ENCODE assay signal across 9 cellular contexts in the genomic region with DNA sequence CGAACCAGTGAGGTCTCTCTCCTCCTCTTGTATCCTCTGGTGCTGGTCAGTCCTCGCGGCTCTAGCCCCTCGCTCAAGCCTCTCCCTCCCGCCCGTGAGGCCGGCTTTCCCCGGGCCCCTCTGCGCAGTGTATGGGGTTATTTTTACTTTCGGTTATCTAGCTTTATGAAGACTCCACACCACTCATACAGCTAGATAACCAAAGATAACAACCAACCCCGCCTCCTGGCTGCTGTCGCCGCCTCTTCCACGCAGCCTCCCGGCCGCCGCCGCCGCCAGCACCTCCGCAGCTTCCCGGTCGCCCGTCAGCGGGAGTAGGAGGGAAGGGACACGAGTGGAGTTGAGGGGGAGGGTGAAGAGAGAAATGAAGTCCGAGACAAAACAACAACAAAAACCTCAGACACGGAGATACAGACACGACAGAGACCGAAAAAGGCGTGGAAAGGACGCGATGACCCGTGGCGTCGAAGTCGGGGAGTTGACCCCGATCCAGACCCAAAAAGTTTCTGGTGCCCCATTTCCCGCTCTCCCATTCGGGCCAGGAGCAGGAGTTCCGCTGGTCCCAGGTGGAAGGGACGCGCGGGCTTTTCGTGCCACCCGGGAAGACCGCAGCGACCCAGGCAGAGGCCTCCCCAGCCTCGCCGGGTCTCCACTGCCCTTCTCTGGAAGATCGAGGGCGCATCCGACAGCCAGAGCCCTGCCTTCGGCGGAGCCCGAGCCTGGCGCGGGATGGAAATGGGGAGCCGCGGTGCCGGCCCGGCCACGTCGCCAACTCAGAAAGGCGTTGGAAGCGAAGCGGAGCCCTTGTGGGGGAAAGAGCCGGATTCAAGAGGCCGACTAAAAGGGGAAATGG. TPM values are rescaled to one million over a fixed set of nuclear protein-coding genes. Genes with fewer than 3 reads are reported as not detected.
DNase-seq lines count a peak whose midpoint lies in the region; TF ChIP-seq lines count a peak whose summit lies in the region.
"Had no signal": no experiment of that assay in that cellular context is flagged by ENCODE, and none has a peak within 500 bp of the region (broad histone marks: within the 10 kb centered on the region; RNA-seq: fewer than 3 reads in every experiment).

No MANE protein-coding gene starts in this region.

- H3K9me3 ChIP-seq in esophagus squamous epithelium (no peaks in the 10 kb centered on the region), SJCRH30 (replicated peaks) (no peaks in the 10 kb centered on the region)

- intact Hi-C loops in esophagus squamous epithelium (cut with DNase I), result no loop called here

- H3K9me3 Mint-ChIP-seq in activated CD4-positive, alpha-beta T cell treated with anti-CD3 and anti-CD28 coated beads, Interleukin-2, amount 10 ng/mL, durations not matched to agents 7 days and 5 days, result no peaks in the 10 kb centered on the region

- H3K4me3 ChIP-seq in esophagus squamous epithelium, result peak overlapping the region in 3 of 4 donors; percentile 23 to 53 (median 36)
- H3K4me3 ChIP-seq in SJCRH30, result no peak overlapping the region

- H3K27me3 ChIP-seq in esophagus squamous epithelium, result peaks cover 19 to 100% (median 25%) of the 10 kb centered on the region in 4 donors
- H3K27me3 ChIP-seq in SJCRH30, result peaks cover 28% of the 10 kb centered on the region; the same call in 1 of the 2 replicates

- H3K4me1 ChIP-seq in esophagus squamous epithelium (peaks cover 23 to 34% (median 31%) of the 10 kb centered on the region in 3 donors), SJCRH30 (no peaks in the 10 kb centered on the region)

- H3K27ac Mint-ChIP-seq in activated CD4-positive, alpha-beta T cell treated with anti-CD3 and anti-CD28 coated beads, Interleukin-2, amount 10 ng/mL, durations not matched to agents 7 days and 5 days, result no peak overlapping the region

- H3K4me3 Mint-ChIP-seq in activated CD4-positive, alpha-beta T cell treated with anti-CD3 and anti-CD28 coated beads, Interleukin-2, amount 10 ng/mL, durations not matched to agents 7 days and 5 days, result peak overlapping the region; percentile 77

- no peaks in the 10 kb centered on the region for H3K36me3 Mint-ChIP-seq in activated CD4-positive, alpha-beta T cell treated with anti-CD3 and anti-CD28 coated beads, Interleukin-2, amount 10 ng/mL, durations not matched to agents 7 days and 5 days (ENCODE audit: low read depth)

- peaks cover 86% of the 10 kb centered on the region for H3K27me3 Mint-ChIP-seq in activated CD4-positive, alpha-beta T cell treated with anti-CD3 and anti-CD28 coated beads, Interleukin-2, amount 10 ng/mL, durations not matched to agents 7 days and 5 days

- peaks cover 16% of the 10 kb centered on the region for H3K4me1 Mint-ChIP-seq in activated CD4-positive, alpha-beta T cell treated with anti-CD3 and anti-CD28 coated beads, Interleukin-2, amount 10 ng/mL, durations not matched to agents 7 days and 5 days

- TF ChIP-seq POLR2A in esophagus squamous epithelium (IDR thresholded peaks at IDR 0.05), result no peak

- WGBS in esophagus squamous epithelium, 2 donors, result 12 to 18% methylated on average over 18 to 19 of the region's 68 CpGs

- TF ChIP-seq CTCF in esophagus squamous epithelium (IDR thresholded peaks at IDR 0.05), result no peak

- POLR2A ChIA-PET in activated CD4-positive, alpha-beta T cell treated with anti-CD3 and anti-CD28 coated beads, Interleukin-2, amount 10 ng/mL, durations not matched to agents 7 days and 5 days (lab: Charles Lee), result interaction anchor here (0.6 kb wide), 1 partner anchor 22 kb away, joined by 3 read pairs; no protein-coding TSS in a partner anchor

- H3K27ac ChIP-seq in esophagus squamous epithelium (no peak overlapping the region), SJCRH30 (no peak overlapping the region)

- H3K36me3 ChIP-seq in esophagus squamous epithelium (no peaks in the 10 kb centered on the region), SJCRH30 (no peaks in the 10 kb centered on the region)

- peak; percentile 6 for DNase-seq in activated CD4-positive, CD25-positive, alpha-beta regulatory T cell treated with anti-CD3 and anti-CD28 coated beads, Interleukin-2, amount 50 U/mL, for 16 hours (ENCODE audit: low read depth, low spot score)
- no peak for DNase-seq in activated CD4-positive, CD25-positive, alpha-beta regulatory T cell (lab: John Stamatoyannopoulos, UW)
- peak; percentile 44 for DNase-seq in activated CD4-positive, alpha-beta T cell treated with anti-CD3 and anti-CD28 coated beads, Interleukin-2, amount 10 ng/mL, durations not matched to agents 7 days and 5 days
- no peak for DNase-seq in esophagus squamous epithelium (lab: John Stamatoyannopoulos, UW)
- DNase-seq in stimulated activated CD4-positive, alpha-beta T cell treated with anti-CD3 and anti-CD28 coated beads, Interleukin-4, amount 100 ng/mL, for 4 hours, result peak; percentile 30 to 41
- DNase-seq in cerebellar nuclear complex (lab: John Stamatoyannopoulos, UW), result no peak
- DNase-seq in SJCRH30, result no peak
- DNase-seq in NCI-H2029 (lab: John Stamatoyannopoulos, UW), result no peak

- CTCF ChIA-PET in activated CD4-positive, alpha-beta T cell treated with anti-CD3 and anti-CD28 coated beads, Interleukin-2, amount 10 ng/mL, durations not matched to agents 7 days and 5 days (lab: Charles Lee), result interaction anchor here (0.6 to 2.6 kb wide), 6 partner anchors 10 to 207 kb away, joined by 3 to 13 read pairs (median 4); no protein-coding TSS in a partner anchor

RNA-seq across cellular contexts. Expression of gene RHBG, which starts 51.4 kb away (rescaled TPM):
- not detected for total RNA-seq in activated CD4-positive, alpha-beta T cell treated with anti-CD3 and anti-CD28 coated beads, Interleukin-2, amount 10 ng/mL, durations not matched to agents 7 days and 5 days
- 1 to 10 TPM in 2 of 4 donors, under 1 TPM in 2; 0.23 to 1.6 (median 1.1) TPM for total RNA-seq in esophagus squamous epithelium
- total RNA-seq in SJCRH30 (2014; rRNA removed; shearing (Covaris generic)), result not detected in 2 replicates
- total RNA-seq: activated CD8-positive, alpha-beta memory T cell treated with anti-CD3 and anti-CD28 coated beads for 36 hours had no signal

Comparison
In these comparisons a context has a peak if more than half of its experiments do, and no peak if none do; other contexts are left out.
1. DNase-seq: peak in activated CD4-positive, CD25-positive, alpha-beta regulatory T cell treated with anti-CD3 and anti-CD28 coated beads, Interleukin-2, amount 50 U/mL, for 16 hours (single experiment), activated CD4-positive, alpha-beta T cell treated with anti-CD3 and anti-CD28 coated beads, Interleukin-2, amount 10 ng/mL, durations not matched to agents 7 days and 5 days (single experiment) and stimulated activated CD4-positive, alpha-beta T cell treated with anti-CD3 and anti-CD28 coated beads, Interleukin-4, amount 100 ng/mL, for 4 hours (2 of 2); none in activated CD4-positive, CD25-positive, alpha-beta regulatory T cell (0 of 4), esophagus squamous epithelium (single experiment), cerebellar nuclear complex (0 of 2), SJCRH30 (0 of 2) and NCI-H2029 (single experiment).